22 cellular contexts compared by ENCODE assay signal in the genomic region with DNA sequence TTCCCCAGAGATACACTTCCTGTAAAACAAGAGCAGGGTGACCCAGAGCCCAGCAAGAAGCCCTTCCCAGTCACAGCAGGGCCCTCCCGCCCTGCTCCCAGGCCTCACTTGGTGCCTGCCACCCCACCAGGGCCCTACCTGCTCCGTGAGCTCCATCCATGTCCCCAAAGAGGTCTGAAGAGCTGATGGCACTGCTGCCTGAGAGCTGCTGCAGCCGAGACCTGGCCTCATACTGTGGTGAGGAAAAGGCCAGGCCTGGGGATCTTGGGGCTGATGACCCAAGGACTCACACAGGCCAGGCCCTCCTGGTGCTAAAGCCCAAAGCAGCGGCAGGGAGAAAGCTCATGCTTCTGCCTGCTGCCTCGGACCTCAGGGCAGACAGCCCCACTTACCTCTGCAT.
"Had no signal": no experiment of that assay in that cellular context is flagged by ENCODE, and none has a peak within 500 bp of the region (broad histone marks: within the 10 kb centered on the region; RNA-seq: fewer than 3 reads in every experiment).

No MANE protein-coding gene starts in this region.

- H3K4me3 ChIP-seq: dorsolateral prefrontal cortex, prostate gland, right atrium auricular region, sigmoid colon, testis, tibial artery, upper lobe of left lung had no signal

- H3K9me3 Mint-ChIP-seq: naive thymus-derived CD4-positive, alpha-beta T cell; nephron; stimulated activated effector memory CD8-positive, alpha-beta T cell treated with anti-CD3 and anti-CD28 coated beads, Interleukin-12 subunit alpha, Interleukin-12 subunit beta, amount 100 ng/mL, for 72 hours had no signal

- H3K27ac ChIP-seq: prostate gland, right atrium auricular region, sigmoid colon, testis, tibial artery, upper lobe of left lung had no signal

- H3K27me3 ChIP-seq: dorsolateral prefrontal cortex, right atrium auricular region, sigmoid colon, testis, tibial artery, upper lobe of left lung had no signal

- FAIRE-seq: colon, frontal cortex, keratinocyte, urothelium cell line had no signal

- H3K27ac Mint-ChIP-seq: nephron; stimulated activated effector memory CD8-positive, alpha-beta T cell treated with anti-CD3 and anti-CD28 coated beads, Interleukin-12 subunit alpha, Interleukin-12 subunit beta, amount 100 ng/mL, for 72 hours had no signal

- H3K4me3 Mint-ChIP-seq: naive thymus-derived CD4-positive, alpha-beta T cell; nephron; stimulated activated effector memory CD8-positive, alpha-beta T cell treated with anti-CD3 and anti-CD28 coated beads, Interleukin-12 subunit alpha, Interleukin-12 subunit beta, amount 100 ng/mL, for 72 hours had no signal

- H3K4me1 ChIP-seq: prostate gland had no signal

- H3K9me3 ChIP-seq: prostate gland, right atrium auricular region, sigmoid colon, testis, tibial artery, upper lobe of left lung had no signal

- DNase-seq: dorsolateral prefrontal cortex; effector CD4-positive, alpha-beta T cell; mesendoderm; midbrain; naive thymus-derived CD4-positive, alpha-beta T cell; sigmoid colon; stimulated activated CD4-positive, alpha-beta T cell treated with anti-CD3 and anti-CD28 coated beads, Interleukin-2, amount 100 ng/mL, for 24 hours; stimulated activated CD4-positive, alpha-beta T cell treated with anti-CD3 and anti-CD28 coated beads, Interleukin-4, amount 100 ng/mL, for 24 hours; stimulated activated naive CD8-positive, alpha-beta T cell treated with anti-CD3 and anti-CD28 coated beads, Interleukin-15, Interleukin-2, amounts not matched to agents 100 U/mL and 50 U/mL, for 24 hours; substantia nigra; testis; tibial artery; upper lobe of left lung had no signal

- ATAC-seq: left lobe of liver; naive thymus-derived CD4-positive, alpha-beta T cell; stimulated activated effector memory CD8-positive, alpha-beta T cell treated with anti-CD3 and anti-CD28 coated beads, Interleukin-12 subunit alpha, Interleukin-12 subunit beta, amount 100 ng/mL, for 72 hours; stimulated activated naive CD8-positive, alpha-beta T cell treated with anti-CD3 and anti-CD28 coated beads, Interleukin-15, Interleukin-2, amounts not matched to agents 100 U/mL and 50 U/mL, for 24 hours had no signal

- H3K27me3 Mint-ChIP-seq: naive thymus-derived CD4-positive, alpha-beta T cell had no signal
